Comparison of ENCODE assay signal across 12 cellular contexts in the genomic region with DNA sequence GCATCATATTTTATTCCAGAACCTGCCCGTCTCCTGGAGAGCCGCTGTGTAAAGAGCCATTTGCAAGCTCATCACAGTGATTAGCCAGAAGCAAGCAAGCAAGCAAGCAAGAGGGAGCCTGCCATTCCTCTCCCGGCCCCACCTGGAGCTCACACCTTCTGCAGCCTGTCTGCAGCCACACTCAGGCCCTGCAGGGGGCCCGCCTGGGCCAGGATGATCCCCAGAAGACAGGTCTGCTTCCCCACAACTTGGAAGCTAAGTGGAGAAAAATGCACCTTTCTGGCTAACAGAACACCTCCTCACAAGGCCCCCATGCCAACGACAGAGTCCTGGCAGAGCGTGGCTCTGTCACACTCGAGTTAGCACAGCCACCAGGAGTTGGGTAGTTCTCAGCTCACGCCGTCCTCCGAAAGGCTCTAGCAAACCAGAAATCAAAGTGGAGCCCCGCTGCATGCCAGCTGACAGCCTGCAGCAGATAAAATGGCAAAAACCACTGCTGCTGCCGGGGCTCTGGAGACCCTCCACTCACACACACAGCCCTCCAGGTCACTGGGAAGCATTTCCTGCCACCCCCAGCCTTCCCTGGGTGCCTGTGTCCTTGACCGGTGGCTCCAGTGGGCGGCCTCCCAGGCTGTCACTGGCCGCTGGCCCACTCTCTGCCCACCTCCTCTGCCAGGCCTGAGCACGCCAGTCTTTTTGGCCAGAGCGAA. TPM values are rescaled to one million over a fixed set of nuclear protein-coding genes. Genes with fewer than 3 reads are reported as not detected.
DNase-seq lines count a peak whose midpoint lies in the region; ATAC-seq, FAIRE-seq and TF ChIP-seq lines count a peak whose summit lies in the region.
"Had no signal": no experiment of that assay in that cellular context is flagged by ENCODE, and none has a peak within 500 bp of the region (broad histone marks: within the 10 kb centered on the region; RNA-seq: fewer than 3 reads in every experiment).

No MANE protein-coding gene starts in this region.

- H3K9me3 ChIP-seq in H9 (ENCODE audit: control insufficient read depth, low read depth, low read length) (no peaks in the 10 kb centered on the region), small intestine (ENCODE audit: control insufficient read depth, low read depth) (no peaks in the 10 kb centered on the region), colonic mucosa (no peaks in the 10 kb centered on the region)
- H3K9me3 ChIP-seq: suprapubic skin had no signal

- no peaks in the 10 kb centered on the region for H3K79me1 ChIP-seq in H9 (ENCODE audit: insufficient read depth, low read depth, low read length, poor library complexity, severe bottlenecking)

- no peaks in the 10 kb centered on the region for H3K79me2 ChIP-seq in H9 (ENCODE audit: insufficient read depth, low read length)

- H2BK12ac ChIP-seq in H9 (ENCODE audit: insufficient read length, low read depth, low read length), result no peak overlapping the region

- H3K27ac ChIP-seq in H9 (ENCODE audit: insufficient read length, low read depth, low read length), result no peak overlapping the region
- H3K27ac ChIP-seq in foreskin keratinocyte, result no peak overlapping the region
- H3K27ac ChIP-seq in small intestine (ENCODE audit: low read depth in 1 of 2, low read length in 1 of 2), result no peak overlapping the region
- no peak overlapping the region for H3K27ac ChIP-seq in colonic mucosa
- H3K27ac ChIP-seq: suprapubic skin had no signal

- no peak for FAIRE-seq in small intestine (lab: Jason Lieb, UNC)

- H4K8ac ChIP-seq in H9 (replicated peaks; ENCODE audit: insufficient read length, low read depth, low read length), result no peak overlapping the region

- H3K23ac ChIP-seq in H9 (ENCODE audit: insufficient read length, low read depth, low read length), result no peak overlapping the region

- H3K56ac ChIP-seq in H9 (ENCODE audit: insufficient read length, low read depth, low read length), result no peak overlapping the region

- H2BK5ac ChIP-seq in H9 (ENCODE audit: insufficient read length, low read length), result no peak overlapping the region

- H3K4me3 Mint-ChIP-seq in H9, result no peak overlapping the region

- H3K4me1 Mint-ChIP-seq in H9, result peaks cover 40 to 41% of the 10 kb centered on the region in 2 experiments

- peak overlapping the region in 1 of 3 experiments; percentile 32; a peak in 1 of 7 replicates for H3K27ac Mint-ChIP-seq in H9

- no peak overlapping the region for H2BK120ac ChIP-seq in H9 (ENCODE audit: low read depth, low read length, poor library complexity, severe bottlenecking)

- H3K14ac ChIP-seq in H9 (ENCODE audit: insufficient read depth, low read length), result no peak overlapping the region

- DNase-seq in H9, result peak; percentile 73
- DNase-seq in NCI-H345 treated with DMSO at 0.1 percent for 48 hours (lab: John Stamatoyannopoulos, UW; ENCODE audit: unreplicated experiment), result peak; percentile 65
- DNase-seq in foreskin keratinocyte, result no peak
- peak; percentile 11 for DNase-seq in small intestine
- DNase-seq in colonic mucosa, result no peak
- DNase-seq: Calu3, Karpas-422, retina, SIG-M5 had no signal

- no peak overlapping the region for H4K5ac ChIP-seq in H9 (ENCODE audit: insufficient read length, low read depth, low read length)

- H3T11ph ChIP-seq in H9 (ENCODE audit: low read length), result no peak overlapping the region

- H3K23me2 ChIP-seq in H9 (ENCODE audit: insufficient read length, low read depth, low read length, poor library complexity, severe bottlenecking), result peaks cover 4% of the 10 kb centered on the region

- H3K4me1 ChIP-seq in H9 (ENCODE audit: insufficient read depth, low read length) (no peaks in the 10 kb centered on the region; the same call in 1 of the 2 replicates), foreskin keratinocyte (no peaks in the 10 kb centered on the region), small intestine (ENCODE audit: control insufficient read depth in 2 of 2, insufficient read depth in 1 of 2, low read depth in 1 of 2, low read length in 1 of 2) (no peaks in the 10 kb centered on the region), colonic mucosa (no peaks in the 10 kb centered on the region)

- no peak overlapping the region for H3K9ac ChIP-seq in H9 (ENCODE audit: extremely low read depth, insufficient read length, low read length)
- H3K9ac ChIP-seq in colonic mucosa (ENCODE audit: low read depth in 2 of 2, low read length in 2 of 2), result no peak overlapping the region

- H3K36me3 ChIP-seq in small intestine (ENCODE audit: control insufficient read depth in 2 of 2, insufficient read depth in 2 of 2, low read length in 2 of 2), result no peaks in the 10 kb centered on the region
- H3K36me3 ChIP-seq in colonic mucosa, result no peaks in the 10 kb centered on the region
- H3K36me3 ChIP-seq: suprapubic skin had no signal

- ATAC-seq in foreskin keratinocyte (peak; percentile 71), HG03097 (IDR thresholded peaks at IDR 0.05; ENCODE audit: low FRiP score, unreplicated experiment) (no peak), HG03039 (IDR thresholded peaks at IDR 0.05; ENCODE audit: unreplicated experiment) (no peak)

- H3K4ac ChIP-seq in H9 (ENCODE audit: low read depth, low read length), result no peak overlapping the region

- H4K20me1 ChIP-seq in H9 (ENCODE audit: control insufficient read depth, insufficient read depth, insufficient read length), result no peaks in the 10 kb centered on the region

- peaks cover 0 to 2% of the 10 kb centered on the region in 2 experiments; a peak in 2 of 5 replicates for H3K9me3 Mint-ChIP-seq in H9

- H3K4me3 ChIP-seq in small intestine (ENCODE audit: low read depth in 1 of 2, low read length in 2 of 2) (no peak overlapping the region), colonic mucosa (no peak overlapping the region)
- H3K4me3 ChIP-seq: suprapubic skin had no signal

- TF ChIP-seq CTCF in H9 (conservative IDR thresholded peaks at IDR 0.05) (peak; percentile 37; the same call in 2 of the 3 replicates), foreskin keratinocyte (conservative IDR thresholded peaks at IDR 0.05) (peak; percentile 46), colonic mucosa (IDR thresholded peaks at IDR 0.05) (no peak)

- H4K91ac ChIP-seq in H9 (ENCODE audit: insufficient read length, low read depth, low read length), result no peak overlapping the region

- no peak overlapping the region for H3K18ac ChIP-seq in H9 (ENCODE audit: insufficient read length, low read depth, low read length)

- H3K4me2 ChIP-seq in H9 (ENCODE audit: insufficient read depth, insufficient read length, low read length), result no peak overlapping the region

- peaks cover 4% of the 10 kb centered on the region for H3K27me3 Mint-ChIP-seq in H9 (ENCODE audit: low read depth)

- no peak overlapping the region for H2AK5ac ChIP-seq in H9 (ENCODE audit: insufficient read length, low read length)

- no peaks in the 10 kb centered on the region; a peak in 1 of 7 replicates for H3K36me3 Mint-ChIP-seq in H9 (ENCODE audit: insufficient read depth in 1 of 3, low read depth in 3 of 3)

- H2AFZ ChIP-seq in H9 (ENCODE audit: low read length), result no peak overlapping the region

- no CpG with 5 or more reads among the region's 17 CpGs for WGBS in H9 (ENCODE audit: extremely low coverage, insufficient read length, low lambda C conversion rate)
- WGBS in small intestine, 3 donors, result 35 to 80% (median 43%) methylated on average over 17 of the region's 17 CpGs

- no peak overlapping the region for H2BK20ac ChIP-seq in H9 (ENCODE audit: low read depth, low read length, poor library complexity, severe bottlenecking)

- H3K27me3 ChIP-seq in H9 (ENCODE audit: insufficient read depth, low read length), result no peaks in the 10 kb centered on the region
- H3K27me3 ChIP-seq in foreskin keratinocyte, result no peaks in the 10 kb centered on the region
- H3K27me3 ChIP-seq in small intestine (ENCODE audit: control insufficient read depth in 2 of 2, insufficient read depth in 2 of 2, low read length in 2 of 2), result no peaks in the 10 kb centered on the region
- no peaks in the 10 kb centered on the region for H3K27me3 ChIP-seq in colonic mucosa
- H3K27me3 ChIP-seq: suprapubic skin had no signal

- H2BK15ac ChIP-seq in H9 (ENCODE audit: low read depth, low read length), result no peak overlapping the region

- intact Hi-C loops in colonic mucosa (cut with DNase I), result no loop called here

RNA-seq across cellular contexts. Expression of a gene that starts 54.9 kb away (rescaled TPM):
- total RNA-seq in H9 (2021) (95.5 and 100 TPM in 2 replicates), foreskin keratinocyte (78.4 and 79.8 TPM in 2 replicates), colonic mucosa (10 to 100 TPM; 51.4 to 54.6 TPM)
- polyA plus RNA-seq in foreskin keratinocyte (71.7 and 77.7 TPM in 2 replicates), small intestine (10 to 100 TPM; 17.9 to 64.8 (median 30.3) TPM)

Comparison
In these comparisons a context has a peak if more than half of its experiments do, and no peak if none do; other contexts are left out.
1. DNase-seq: peak in H9 (single experiment), NCI-H345 treated with DMSO at 0.1 percent for 48 hours (single experiment) and small intestine (single experiment); none in foreskin keratinocyte (0 of 2) and colonic mucosa (single experiment).